ENCODE assay signal across 10 cellular contexts in genomic region chr9:137620581-137620980, GRCh38. TPM values are rescaled to one million over a fixed set of nuclear protein-coding genes. Genes with fewer than 3 reads are reported as not detected.
DNase-seq lines count a peak whose midpoint lies in the region; ATAC-seq, FAIRE-seq and TF ChIP-seq lines count a peak whose summit lies in the region.
"Had no signal": no experiment of that assay in that cellular context is flagged by ENCODE, and none has a peak within 500 bp of the region (broad histone marks: within the 10 kb centered on the region; RNA-seq: fewer than 3 reads in every experiment).

No MANE protein-coding gene starts in this region.

- no peak for DNase-seq in stimulated activated naive CD8-positive, alpha-beta T cell treated with anti-CD3 and anti-CD28 coated beads, Interleukin-15, Interleukin-2, amounts not matched to agents 100 U/mL and 50 U/mL, for 24 hours
- no peak for DNase-seq in keratinocyte (ENCODE audit: low read depth, low spot score)
- DNase-seq in NCI-H82 (lab: John Stamatoyannopoulos, UW) = no peak
- DNase-seq in effector CD8-positive, alpha-beta T cell (lab: John Stamatoyannopoulos, UW) = no peak
- DNase-seq: COR-L47, NCI-H446 treated with DMSO at 0.1 percent for 48 hours had no signal

- dilution Hi-C loops in keratinocyte (cut with MboI; ENCODE audit: extremely low pct_ligation_motif_present, low sequenced_read_pairs) = no loop called here

- no peaks in the 10 kb centered on the region for H3K27me3 ChIP-seq in keratinocyte (ENCODE audit: control insufficient read depth, extremely low read depth, insufficient read depth, low read length)

- no peak overlapping the region for H3K9ac ChIP-seq in keratinocyte (ENCODE audit: control insufficient read depth, extremely low read depth, insufficient read depth, low read length)

- ATAC-seq in stimulated activated naive CD8-positive, alpha-beta T cell treated with anti-CD3 and anti-CD28 coated beads, Interleukin-15, Interleukin-2, amounts not matched to agents 100 U/mL and 50 U/mL, for 24 hours = no peak
- ATAC-seq in HG02588 (IDR thresholded peaks at IDR 0.05; ENCODE audit: unreplicated experiment) = no peak
- no peak for ATAC-seq in GM18505 (IDR thresholded peaks at IDR 0.05; ENCODE audit: unreplicated experiment)

- peak overlapping the region; percentile 100 for H3K4me2 ChIP-seq in keratinocyte (ENCODE audit: control insufficient read depth, extremely low read depth, insufficient read depth, low read depth, low read length)

- H3K9me3 Mint-ChIP-seq in stimulated activated naive CD8-positive, alpha-beta T cell treated with anti-CD3 and anti-CD28 coated beads, Interleukin-15, Interleukin-2, amounts not matched to agents 100 ng/mL and 50 ng/mL, for 24 hours = no peaks in the 10 kb centered on the region
- H3K9me3 Mint-ChIP-seq in activated naive CD8-positive, alpha-beta T cell (ENCODE audit: low read depth) = no peaks in the 10 kb centered on the region

- peaks cover 84% of the 10 kb centered on the region for H3K79me2 ChIP-seq in keratinocyte (ENCODE audit: control insufficient read depth, insufficient read depth, low read length)

- H3K9me3 ChIP-seq in keratinocyte (ENCODE audit: control insufficient read depth, low read depth, low read length) = no peaks in the 10 kb centered on the region

- peaks cover 22% of the 10 kb centered on the region for H3K36me3 Mint-ChIP-seq in stimulated activated naive CD8-positive, alpha-beta T cell treated with anti-CD3 and anti-CD28 coated beads, Interleukin-15, Interleukin-2, amounts not matched to agents 100 ng/mL and 50 ng/mL, for 24 hours (ENCODE audit: low read depth)
- no peaks in the 10 kb centered on the region for H3K36me3 Mint-ChIP-seq in activated naive CD8-positive, alpha-beta T cell

- H3K4me1 Mint-ChIP-seq in stimulated activated naive CD8-positive, alpha-beta T cell treated with anti-CD3 and anti-CD28 coated beads, Interleukin-15, Interleukin-2, amounts not matched to agents 100 ng/mL and 50 ng/mL, for 24 hours (ENCODE audit: low read depth) = peaks cover 59% of the 10 kb centered on the region
- H3K4me1 Mint-ChIP-seq in activated naive CD8-positive, alpha-beta T cell (ENCODE audit: low read depth) = peaks cover 49% of the 10 kb centered on the region

- no peak for TF ChIP-seq CTCF in keratinocyte (optimal IDR thresholded peaks at IDR 0.05 in 1 of 3, IDR thresholded peaks at IDR 0.05 in 1 of 3, conservative IDR thresholded peaks at IDR 0.05 in 1 of 3; ENCODE audit: extremely low read depth in 1 of 3, insufficient read depth in 2 of 3, low read length in 3 of 3)

- peaks cover 26% of the 10 kb centered on the region for H3K4me1 ChIP-seq in keratinocyte (ENCODE audit: control insufficient read depth, extremely low read depth, insufficient read depth, low read length)

- peaks cover 5 to 11% of the 10 kb centered on the region in 2 experiments for H3K36me3 ChIP-seq in keratinocyte (ENCODE audit: control insufficient read depth in 2 of 2, extremely low read depth in 1 of 2, insufficient read depth in 2 of 2, low read length in 2 of 2)

- FAIRE-seq in keratinocyte (lab: Jason Lieb, UNC) = no peak

- H3K27ac Mint-ChIP-seq in stimulated activated naive CD8-positive, alpha-beta T cell treated with anti-CD3 and anti-CD28 coated beads, Interleukin-15, Interleukin-2, amounts not matched to agents 100 ng/mL and 50 ng/mL, for 24 hours = peak overlapping the region; percentile 65
- H3K27ac Mint-ChIP-seq in activated naive CD8-positive, alpha-beta T cell = peak overlapping the region; percentile 34

- H3K9me1 ChIP-seq in keratinocyte (ENCODE audit: control insufficient read depth, extremely low read depth, insufficient read depth, low read length) = no peaks in the 10 kb centered on the region

- peak overlapping the region; percentile 86 for H3K4me3 Mint-ChIP-seq in stimulated activated naive CD8-positive, alpha-beta T cell treated with anti-CD3 and anti-CD28 coated beads, Interleukin-15, Interleukin-2, amounts not matched to agents 100 ng/mL and 50 ng/mL, for 24 hours
- peak overlapping the region; percentile 65 for H3K4me3 Mint-ChIP-seq in activated naive CD8-positive, alpha-beta T cell

- peaks cover 3% of the 10 kb centered on the region for H4K20me1 ChIP-seq in keratinocyte (ENCODE audit: control insufficient read depth, extremely low read depth, insufficient read depth, low read length)

- H3K27ac ChIP-seq in keratinocyte (ENCODE audit: control insufficient read depth, insufficient read depth, low read length) = no peak overlapping the region

- H3K4me3 ChIP-seq in keratinocyte (ENCODE audit: control insufficient read depth in 2 of 3, extremely low read depth in 1 of 3, insufficient read depth in 2 of 3, low read depth in 1 of 3, low read length in 3 of 3) = peak overlapping the region in 1 of 3 experiments; percentile 19

- H3K27me3 Mint-ChIP-seq in stimulated activated naive CD8-positive, alpha-beta T cell treated with anti-CD3 and anti-CD28 coated beads, Interleukin-15, Interleukin-2, amounts not matched to agents 100 ng/mL and 50 ng/mL, for 24 hours = no peaks in the 10 kb centered on the region
- no peaks in the 10 kb centered on the region for H3K27me3 Mint-ChIP-seq in activated naive CD8-positive, alpha-beta T cell

- TF ChIP-seq POLR2A in GM18505 (IDR thresholded peaks at IDR 0.05; ENCODE audit: borderline replicate concordance, extremely low read depth, insufficient read depth, insufficient read length) = no peak

- H2AFZ ChIP-seq in keratinocyte (ENCODE audit: control insufficient read depth, low read length) = no peak overlapping the region

RNA-seq across cellular contexts. Expression of gene EHMT1, which starts 1.8 kb away (rescaled TPM):
- polyA plus RNA-seq in keratinocyte = 25.4 to 34.0 TPM (median 25.9 TPM) in 3 replicates
- polyA plus RNA-seq in keratinocyte (2011; ENCODE audit: low read depth) = 51.6 TPM
- polyA plus RNA-seq in keratinocyte (2011; cell fraction: cytosol; rRNA removed) = 16.1 and 29.6 TPM in 2 replicates
- 50.8 and 71.4 TPM in 2 replicates for polyA plus RNA-seq in keratinocyte (2011; cell fraction: nucleus; rRNA removed)
- 21.1 and 37.2 TPM in 2 replicates for polyA plus RNA-seq in keratinocyte (2012; ENCODE audit: low replicate concordance)
- 42.0 to 105 TPM (median 52.4 TPM) in 3 replicates for polyA minus RNA-seq in keratinocyte
- 43.7 TPM for polyA minus RNA-seq in keratinocyte (2011; cell fraction: cytosol; rRNA and poly(A)+ RNA removed)
- 61.2 and 82.5 TPM in 2 replicates for polyA minus RNA-seq in keratinocyte (2011; cell fraction: nucleus; rRNA and poly(A)+ RNA removed)

RNA-seq across cellular contexts. Expression of gene ARRDC1, which starts 15.1 kb away (rescaled TPM):
- polyA plus RNA-seq in keratinocyte = 94.7 to 163 TPM (median 102 TPM) in 3 replicates
- 109 TPM for polyA plus RNA-seq in keratinocyte (2011; ENCODE audit: low read depth)
- polyA plus RNA-seq in keratinocyte (2011; cell fraction: cytosol; rRNA removed) = 66.6 and 112 TPM in 2 replicates
- polyA plus RNA-seq in keratinocyte (2011; cell fraction: nucleus; rRNA removed) = 352 and 475 TPM in 2 replicates
- polyA plus RNA-seq in keratinocyte (2012; ENCODE audit: low replicate concordance) = 76.1 and 101 TPM in 2 replicates
- polyA minus RNA-seq in keratinocyte = 102 to 286 TPM (median 125 TPM) in 3 replicates
- 104 TPM for polyA minus RNA-seq in keratinocyte (2011; cell fraction: cytosol; rRNA and poly(A)+ RNA removed)
- polyA minus RNA-seq in keratinocyte (2011; cell fraction: nucleus; rRNA and poly(A)+ RNA removed) = 120 and 135 TPM in 2 replicates

RNA-seq across cellular contexts. Expression of gene ZMYND19, which starts 30.3 kb away (rescaled TPM):
- polyA plus RNA-seq in keratinocyte = 25.8 to 28.1 TPM (median 27.8 TPM) in 3 replicates
- 19.0 TPM for polyA plus RNA-seq in keratinocyte (2011; ENCODE audit: low read depth)
- 13.6 and 24.5 TPM in 2 replicates for polyA plus RNA-seq in keratinocyte (2011; cell fraction: cytosol; rRNA removed)
- polyA plus RNA-seq in keratinocyte (2011; cell fraction: nucleus; rRNA removed) = 27.6 and 29.4 TPM in 2 replicates
- polyA plus RNA-seq in keratinocyte (2012; ENCODE audit: low replicate concordance) = 27.3 and 30.2 TPM in 2 replicates
- 9.5 to 21.9 TPM (median 11.2 TPM) in 3 replicates for polyA minus RNA-seq in keratinocyte
- polyA minus RNA-seq in keratinocyte (2011; cell fraction: cytosol; rRNA and poly(A)+ RNA removed) = 17.8 TPM
- polyA minus RNA-seq in keratinocyte (2011; cell fraction: nucleus; rRNA and poly(A)+ RNA removed) = 7.1 and 7.8 TPM in 2 replicates

RNA-seq across cellular contexts. Expression of gene DPH7, which starts 41.9 kb away (rescaled TPM):
- 25.3 to 32.4 TPM (median 26.2 TPM) in 3 replicates for polyA plus RNA-seq in keratinocyte
- 20.2 TPM for polyA plus RNA-seq in keratinocyte (2011; ENCODE audit: low read depth)
- 16.1 and 19.9 TPM in 2 replicates for polyA plus RNA-seq in keratinocyte (2011; cell fraction: cytosol; rRNA removed)
- 68.3 and 79.1 TPM in 2 replicates for polyA plus RNA-seq in keratinocyte (2011; cell fraction: nucleus; rRNA removed)
- 16.9 and 26.9 TPM in 2 replicates for polyA plus RNA-seq in keratinocyte (2012; ENCODE audit: low replicate concordance)
- 17.8 to 19.1 TPM (median 19.0 TPM) in 3 replicates for polyA minus RNA-seq in keratinocyte
- polyA minus RNA-seq in keratinocyte (2011; cell fraction: cytosol; rRNA and poly(A)+ RNA removed) = 13.0 TPM
- polyA minus RNA-seq in keratinocyte (2011; cell fraction: nucleus; rRNA and poly(A)+ RNA removed) = 15.3 and 20.4 TPM in 2 replicates
